In genomic region chr20:373171-373890, GRCh38 we compare ENCODE assay signal across 1 cellular context.
TF ChIP-seq lines count a peak whose summit lies in the region.

No MANE protein-coding gene starts in this region.

TF ChIP-seq in HEK293, 187 proteins besides CTCF, POLR2A, EP300 and RAD21 (continued from another document):
- TF ChIP-seq ZBTB10 (tag by site-specific recombination; IDR thresholded peaks at IDR 0.05), result peak; percentile 80; the same call in 1 of the 2 replicates
- no peak for TF ChIP-seq ZNF280C (tag by site-specific recombination; IDR thresholded peaks at IDR 0.05)
- TF ChIP-seq REPIN1 (tag by site-specific recombination; IDR thresholded peaks at IDR 0.05; ENCODE audit: low read depth), result no peak
- 0 out of 2 replicates have a peak, but pooled peaks have one; percentile 37 for TF ChIP-seq ZNF660 (tag by site-specific recombination; IDR thresholded peaks at IDR 0.05)
- no peak for TF ChIP-seq ZNF658 (tag by site-specific recombination; IDR thresholded peaks at IDR 0.05)
- TF ChIP-seq ZNF175 (tag by site-specific recombination; IDR thresholded peaks at IDR 0.05), result no peak
